Comparison of ENCODE assay signal across 24 cellular contexts in the genomic region with DNA sequence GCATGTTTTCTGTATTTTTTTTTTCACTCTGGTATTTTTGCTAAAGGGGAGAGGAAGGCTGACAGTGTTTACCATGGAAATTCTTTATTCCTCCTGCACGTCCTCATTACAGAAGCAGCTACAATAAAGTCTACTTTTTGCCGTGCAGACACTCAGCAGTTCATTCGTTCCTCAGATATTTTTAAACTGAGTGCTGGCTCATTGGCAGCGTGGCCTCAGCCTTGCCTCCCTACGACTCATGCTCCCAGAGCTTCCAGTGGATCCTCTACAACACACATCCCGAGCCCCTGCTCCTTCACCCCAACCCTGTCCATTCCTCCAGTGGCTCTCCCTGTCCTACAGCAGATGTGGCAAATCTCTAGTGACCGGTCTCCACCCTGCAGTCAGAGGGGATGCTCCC.
DNase-seq lines count a peak whose midpoint lies in the region; ATAC-seq and TF ChIP-seq lines count a peak whose summit lies in the region.
"Had no signal": no experiment of that assay in that cellular context is flagged by ENCODE, and none has a peak within 500 bp of the region (broad histone marks: within the 10 kb centered on the region; RNA-seq: fewer than 3 reads in every experiment).

No MANE protein-coding gene starts in this region.

- H3K4me1 ChIP-seq in PC-3 (ENCODE audit: insufficient read depth, low read length), result peaks cover 21% of the 10 kb centered on the region
- H3K4me1 ChIP-seq: left lung, suprapubic skin had no signal

- H3K9me3 ChIP-seq in PC-3 (ENCODE audit: low read length), result no peaks in the 10 kb centered on the region
- H3K9me3 ChIP-seq: suprapubic skin had no signal

- BruUV-seq in PC-3 (replicated peaks; lab: Mats Ljungman, UMichigan), result no TSS peak

- intact Hi-C loops in PC-3 (cut with micrococcal nuclease), result no loop called here
- intact Hi-C loops in activated CD4-positive, alpha-beta T cell treated with anti-CD3 and anti-CD28 coated beads for 36 hours (cut with DNase I, micrococcal nuclease), result no loop called here

- no peaks in the 10 kb centered on the region for H3K36me3 Mint-ChIP-seq in activated CD4-positive, alpha-beta T cell treated with anti-CD3 and anti-CD28 coated beads for 36 hours (ENCODE audit: low read depth)
- H3K36me3 Mint-ChIP-seq: IgD-negative memory B cell, immature natural killer cell, natural killer cell had no signal

- no peak overlapping the region for H3K4me3 Mint-ChIP-seq in activated CD4-positive, alpha-beta T cell treated with anti-CD3 and anti-CD28 coated beads for 36 hours
- H3K4me3 Mint-ChIP-seq: IgD-negative memory B cell, immature natural killer cell, mesothelial cell of epicardium, natural killer cell had no signal

- H3F3A ChIP-seq in PC-3 (ENCODE audit: low read length, unreplicated experiment), result no peaks in the 10 kb centered on the region

- no peaks in the 10 kb centered on the region for H3K4me1 Mint-ChIP-seq in activated CD4-positive, alpha-beta T cell treated with anti-CD3 and anti-CD28 coated beads for 36 hours
- H3K4me1 Mint-ChIP-seq: IgD-negative memory B cell, immature natural killer cell, natural killer cell had no signal

- peak; percentile 32 for ATAC-seq in PC-3
- no peak for ATAC-seq in activated CD4-positive, alpha-beta T cell treated with anti-CD3 and anti-CD28 coated beads for 36 hours
- no peak for ATAC-seq in HG03175 (IDR thresholded peaks at IDR 0.05; ENCODE audit: unreplicated experiment)
- ATAC-seq: heart left ventricle, left lung, natural killer cell had no signal

- no peak overlapping the region for H3K4me3 ChIP-seq in PC-3 (ENCODE audit: low read length)
- H3K4me3 ChIP-seq: BLaER1 treated with 17β-estradiol and CSF1 and Interleukin-3, amounts not matched to agents 10 nM and 100 nM; coronary artery; heart left ventricle; left lung; sigmoid colon; suprapubic skin had no signal

- peaks cover 14% of the 10 kb centered on the region for H3K27me3 Mint-ChIP-seq in activated CD4-positive, alpha-beta T cell treated with anti-CD3 and anti-CD28 coated beads for 36 hours

- no peak for TF ChIP-seq CTCF in PC-3 (conservative IDR thresholded peaks at IDR 0.05; ENCODE audit: low read depth, low read length)

- no peaks in the 10 kb centered on the region for H4K20me1 ChIP-seq in PC-3 (ENCODE audit: low read length)

- H2AFZ ChIP-seq in PC-3 (ENCODE audit: low read length), result peak overlapping the region; percentile 51

- H3K79me2 ChIP-seq in PC-3 (ENCODE audit: low read length), result no peaks in the 10 kb centered on the region

- CTCF ChIA-PET in PC-3 (lab: Charles Lee), result no interaction called here
- CTCF ChIA-PET in activated CD4-positive, alpha-beta T cell treated with anti-CD3 and anti-CD28 coated beads for 36 hours (lab: Charles Lee), result no interaction called here

- no peak overlapping the region for H3K9ac ChIP-seq in PC-3 (ENCODE audit: low read length)
- H3K9ac ChIP-seq: BLaER1 treated with 17β-estradiol and CSF1 and Interleukin-3, amounts not matched to agents 10 nM and 100 nM had no signal

- POLR2A ChIA-PET in PC-3 (lab: Charles Lee; ENCODE audit: unreplicated experiment), result no interaction called here
- POLR2A ChIA-PET in activated CD4-positive, alpha-beta T cell treated with anti-CD3 and anti-CD28 coated beads for 36 hours (lab: Charles Lee), result no interaction called here

- DNase-seq in ELR (ENCODE audit: low read depth) (peak; percentile 15), PC-3 (peak; percentile 85), fibroblast of peridontal ligament (ENCODE audit: extremely low read depth) (peak; percentile 52), C1 segment of cervical spinal cord (lab: John Stamatoyannopoulos, UW) (no peak), NCI-H187 treated with DMSO at 0.1 percent for 48 hours (lab: John Stamatoyannopoulos, UW) (no peak)
- DNase-seq in activated CD4-positive, alpha-beta T cell treated with anti-CD3 and anti-CD28 coated beads for 36 hours, result no peak
- DNase-seq: activated CD4-positive, alpha-beta T cell treated with anti-CD3 and anti-CD28 coated beads, Interleukin-2, amount 50 U/mL, for 4 hours; activated effector memory CD4-positive, alpha-beta T cell treated with Interleukin-2 at 50 U/mL for 16 hours; Calu3; GOT3; heart left ventricle; immature natural killer cell; left lung; natural killer cell; NCI-H526 treated with DMSO at 0.1 percent for 48 hours; sigmoid colon had no signal

- peak overlapping the region; percentile 0 for H3K27ac ChIP-seq in PC-3 (ENCODE audit: low read length)
- H3K27ac ChIP-seq: BLaER1 treated with 17β-estradiol and CSF1 and Interleukin-3, amounts not matched to agents 10 nM and 100 nM; coronary artery; heart left ventricle; HL-60; left lung; RWPE1; suprapubic skin had no signal

- no peaks in the 10 kb centered on the region for H3K36me3 ChIP-seq in PC-3 (ENCODE audit: low read depth, low read length)
- H3K36me3 ChIP-seq: BLaER1 treated with 17β-estradiol and CSF1 and Interleukin-3, amounts not matched to agents 10 nM and 100 nM; heart left ventricle; left lung; sigmoid colon; suprapubic skin had no signal

- H3K27me3 ChIP-seq in PC-3 (ENCODE audit: low read length), result no peaks in the 10 kb centered on the region
- H3K27me3 ChIP-seq: BLaER1 treated with 17β-estradiol and CSF1 and Interleukin-3, amounts not matched to agents 10 nM and 100 nM; heart left ventricle; left lung; sigmoid colon; suprapubic skin had no signal

- H3K4me2 ChIP-seq in PC-3 (ENCODE audit: low read length), result peak overlapping the region; percentile 13
- H3K4me2 ChIP-seq: BLaER1 treated with 17β-estradiol and CSF1 and Interleukin-3, amounts not matched to agents 10 nM and 100 nM had no signal

- no peaks in the 10 kb centered on the region for H3K9me2 ChIP-seq in PC-3 (replicated peaks; ENCODE audit: low read length)

- H3K9me3 Mint-ChIP-seq in activated CD4-positive, alpha-beta T cell treated with anti-CD3 and anti-CD28 coated beads for 36 hours (ENCODE audit: low read depth), result peaks cover 3% of the 10 kb centered on the region
- H3K9me3 Mint-ChIP-seq: natural killer cell had no signal

- H3K27ac Mint-ChIP-seq in activated CD4-positive, alpha-beta T cell treated with anti-CD3 and anti-CD28 coated beads for 36 hours, result no peak overlapping the region
- H3K27ac Mint-ChIP-seq: IgD-negative memory B cell, immature natural killer cell, mesothelial cell of epicardium, natural killer cell had no signal

Comparison
In these comparisons a context has a peak if more than half of its experiments do, and no peak if none do; other contexts are left out.
1. DNase-seq: peak in ELR (single experiment), PC-3 (single experiment) and fibroblast of peridontal ligament (single experiment); none in activated CD4-positive, alpha-beta T cell treated with anti-CD3 and anti-CD28 coated beads for 36 hours (single experiment), C1 segment of cervical spinal cord (0 of 14) and NCI-H187 treated with DMSO at 0.1 percent for 48 hours (single experiment).